Comparison of ENCODE assay signal across 14 cellular contexts in the genomic region with DNA sequence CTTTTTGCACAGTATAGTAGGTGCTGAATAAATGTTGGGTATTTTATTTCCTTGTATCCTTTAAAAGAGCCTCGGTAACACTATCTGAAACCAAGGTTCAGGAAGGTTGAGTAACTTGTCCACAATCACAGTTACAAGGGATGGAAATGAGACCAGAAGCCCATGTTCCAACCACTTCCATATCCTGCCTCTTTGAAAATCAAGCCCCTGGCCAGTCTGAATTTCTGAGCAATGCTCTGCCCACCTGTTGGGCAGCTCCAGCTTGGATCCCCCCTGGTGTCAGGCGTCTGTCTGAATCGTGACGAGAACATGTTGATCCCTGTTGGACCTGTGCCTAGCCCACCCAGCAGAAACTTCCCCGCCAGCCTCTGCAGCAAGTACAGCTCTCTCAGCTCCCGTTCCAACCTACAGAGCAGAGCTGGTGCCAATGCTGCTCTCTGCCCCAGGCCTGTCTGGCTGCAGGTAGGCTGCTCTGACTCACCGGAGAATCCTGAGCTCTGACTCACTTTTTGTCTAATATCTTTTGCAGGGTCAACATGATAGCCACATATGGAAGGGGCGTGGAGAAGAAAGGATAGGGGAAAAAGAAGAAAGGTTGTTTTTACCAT.
DNase-seq lines count a peak whose midpoint lies in the region; ATAC-seq and TF ChIP-seq lines count a peak whose summit lies in the region.
"Had no signal": no experiment of that assay in that cellular context is flagged by ENCODE, and none has a peak within 500 bp of the region (broad histone marks: within the 10 kb centered on the region; RNA-seq: fewer than 3 reads in every experiment).

No MANE protein-coding gene starts in this region.

- in situ Hi-C loops in IMR-90 (cut with MboI; ENCODE audit: low sequenced_read_pairs), result no loop called here

- TF ChIP-seq POLR2A in IMR-90 (IDR thresholded peaks at IDR 0.05; ENCODE audit: low read depth, low read length), result no peak

- no peaks in the 10 kb centered on the region for H3K9me3 ChIP-seq in IMR-90 (ENCODE audit: control insufficient read depth, insufficient read depth, low read length)

- H4K20me1 ChIP-seq in IMR-90 (ENCODE audit: insufficient read depth, low read length), result no peaks in the 10 kb centered on the region

- no peaks in the 10 kb centered on the region for H3K4me1 Mint-ChIP-seq in naive thymus-derived CD8-positive, alpha-beta T cell
- H3K4me1 Mint-ChIP-seq in T-cell, result no peaks in the 10 kb centered on the region
- H3K4me1 Mint-ChIP-seq: activated CD4-positive, alpha-beta memory T cell treated with anti-CD3 and anti-CD28 coated beads, Interleukin-2, amount 10 ng/mL, durations not matched to agents 7 days and 5 days; memory B cell had no signal

- H3K9me3 Mint-ChIP-seq in naive thymus-derived CD8-positive, alpha-beta T cell, result peaks cover 0 to 8% (median 0%) of the 10 kb centered on the region in 9 donors
- peaks cover 2 to 16% (median 3%) of the 10 kb centered on the region in 3 donors for H3K9me3 Mint-ChIP-seq in T-cell
- H3K9me3 Mint-ChIP-seq: memory B cell had no signal

- BruUV-seq in IMR-90 (replicated peaks; lab: Mats Ljungman, UMichigan), result no TSS peak

- peak overlapping the region; percentile 78 for H3K14ac ChIP-seq in IMR-90 (replicated peaks; ENCODE audit: low read depth, low read length)

- no peak overlapping the region for H4K5ac ChIP-seq in IMR-90 (ENCODE audit: low read depth, low read length)

- H2BK15ac ChIP-seq in IMR-90 (ENCODE audit: low read depth, low read length), result peak overlapping the region; percentile 49; the same call in 1 of the 3 replicates

- peak overlapping the region in 1 of 2 experiments; percentile 66; a peak in 2 of 4 replicates for H4K8ac ChIP-seq in IMR-90 (ENCODE audit: low read depth in 2 of 2, low read length in 2 of 2)

- H3K27me3 Mint-ChIP-seq in naive thymus-derived CD8-positive, alpha-beta T cell, result peaks cover 0 to 3% (median 0%) of the 10 kb centered on the region in 5 donors
- no peaks in the 10 kb centered on the region for H3K27me3 Mint-ChIP-seq in T-cell
- H3K27me3 Mint-ChIP-seq: activated CD4-positive, alpha-beta memory T cell treated with anti-CD3 and anti-CD28 coated beads, Interleukin-2, amount 10 ng/mL, durations not matched to agents 7 days and 5 days had no signal

- H3K18ac ChIP-seq in IMR-90 (ENCODE audit: low read depth, low read length), result no peak overlapping the region; the same call in 1 of the 2 replicates

- H2AK9ac ChIP-seq in IMR-90 (replicated peaks; ENCODE audit: low read depth, low read length, poor library complexity), result peak overlapping the region; percentile 44

- no peaks in the 10 kb centered on the region for H3K79me1 ChIP-seq in IMR-90 (ENCODE audit: low read depth in 1 of 2, low read length in 2 of 2)

- H2BK5ac ChIP-seq in IMR-90 (ENCODE audit: low read depth, low read length, poor library complexity, severe bottlenecking), result peak overlapping the region; percentile 24

- H3K36me3 Mint-ChIP-seq in naive thymus-derived CD8-positive, alpha-beta T cell, result no peaks in the 10 kb centered on the region
- no peaks in the 10 kb centered on the region for H3K36me3 Mint-ChIP-seq in T-cell
- H3K36me3 Mint-ChIP-seq: memory B cell had no signal

- no peaks in the 10 kb centered on the region for H3K27me3 ChIP-seq in IMR-90 (ENCODE audit: control insufficient read depth, insufficient read depth, low read length)
- H3K27me3 ChIP-seq: spleen had no signal

- H3K4me1 ChIP-seq in IMR-90 (ENCODE audit: control insufficient read depth, insufficient read depth, low read length), result peaks cover 8% of the 10 kb centered on the region
- H3K4me1 ChIP-seq: spleen had no signal

- intact Hi-C loops in IMR-90 (cut with micrococcal nuclease), result no loop called here

- TF ChIP-seq RAD21 in IMR-90 (IDR thresholded peaks at IDR 0.05; ENCODE audit: low read length), result no peak

- peak overlapping the region; percentile 71 for H2AFZ ChIP-seq in IMR-90 (replicated peaks; ENCODE audit: low read length, poor library complexity)

- H2BK120ac ChIP-seq in IMR-90 (ENCODE audit: low read depth, low read length), result peak overlapping the region; percentile 35; the same call in 1 of the 2 replicates

- H2BK20ac ChIP-seq in IMR-90 (ENCODE audit: low read depth, low read length), result peak overlapping the region; percentile 79

- H3K4me2 ChIP-seq in IMR-90 (ENCODE audit: low read depth, low read length), result no peak overlapping the region; the same call in 1 of the 2 replicates

- DNase-seq in IMR-90 (peak; percentile 67), choroid plexus epithelial cell (ENCODE audit: low read depth) (peak; percentile 34), renal cortical epithelial cell (ENCODE audit: low read depth) (peak; percentile 91), SHP77 (lab: John Stamatoyannopoulos, UW) (no peak), T-cell (no peak)
- DNase-seq in naive thymus-derived CD8-positive, alpha-beta T cell, result no peak
- DNase-seq: activated CD4-positive, alpha-beta memory T cell treated with anti-CD3 and anti-CD28 coated beads, Interleukin-2, amount 10 ng/mL, durations not matched to agents 7 days and 5 days; anterior cingulate cortex; NCI-H146; spleen; stimulated activated naive CD4-positive, alpha-beta T cell had no signal

- no peak overlapping the region; the same call in 1 of the 2 replicates for H3K23ac ChIP-seq in IMR-90 (ENCODE audit: low read depth, low read length)

- no peaks in the 10 kb centered on the region for H3K9me1 ChIP-seq in IMR-90 (ENCODE audit: insufficient read depth, low read length)

- no peak overlapping the region for H3K9ac ChIP-seq in IMR-90 (ENCODE audit: low read depth, low read length)

- no peaks in the 10 kb centered on the region for H3K36me3 ChIP-seq in IMR-90 (ENCODE audit: control insufficient read depth, insufficient read depth, low read length)
- H3K36me3 ChIP-seq: spleen had no signal

- ATAC-seq in GM18868 (IDR thresholded peaks at IDR 0.05; ENCODE audit: unreplicated experiment) (peak; percentile 37), IMR-90 (ENCODE audit: low read depth) (peak; percentile 37; the same call in 1 of the 2 replicates), T-cell (replicated peaks in 1 of 4) (no peak), GM21825 (IDR thresholded peaks at IDR 0.05; ENCODE audit: unreplicated experiment) (no peak)
- no peak for ATAC-seq in naive thymus-derived CD8-positive, alpha-beta T cell

- H3K27ac ChIP-seq in IMR-90 (ENCODE audit: insufficient read depth, low read length), result no peak overlapping the region
- H3K27ac ChIP-seq: spleen had no signal

- CTCF ChIA-PET in IMR-90 (lab: Yijun Ruan, JAX), result interaction anchor here (1.0 kb wide), 1 partner anchor 9 kb away, joined by 3 read pairs; no protein-coding TSS in a partner anchor
- CTCF ChIA-PET in T-cell (lab: Charles Lee), result no interaction called here

- H3K4ac ChIP-seq in IMR-90 (ENCODE audit: low read depth, low read length), result peak overlapping the region; percentile 68

- H4K91ac ChIP-seq in IMR-90 (ENCODE audit: insufficient read depth, low read depth, low read length), result 0 out of 2 replicates have a peak overlapping the region, but pooled peaks have one; percentile 28

- 70% methylated on average over 3 of the region's 8 CpGs; no CpG with 5 or more reads in 1 of the 2 experiments for WGBS in IMR-90 (ENCODE audit: extremely low coverage in 2 of 2, insufficient read length in 1 of 2), 2 experiments

- no peak overlapping the region for H3K4me3 ChIP-seq in IMR-90 (ENCODE audit: insufficient read depth, low read depth, low read length)
- H3K4me3 ChIP-seq in choroid plexus epithelial cell (ENCODE audit: low read depth, low read length), result no peak overlapping the region
- H3K4me3 ChIP-seq: spleen had no signal

- no peak overlapping the region for H3K4me3 Mint-ChIP-seq in naive thymus-derived CD8-positive, alpha-beta T cell
- H3K4me3 Mint-ChIP-seq in T-cell, result no peak overlapping the region
- H3K4me3 Mint-ChIP-seq: activated CD4-positive, alpha-beta memory T cell treated with anti-CD3 and anti-CD28 coated beads, Interleukin-2, amount 10 ng/mL, durations not matched to agents 7 days and 5 days; memory B cell had no signal

- dilution Hi-C loops in IMR-90 (cut with HindIII; ENCODE audit: low sequenced_read_pairs, unreplicated experiment), result no loop called here

- no peak overlapping the region for H3K56ac ChIP-seq in IMR-90 (ENCODE audit: extremely low read depth, insufficient read depth, low read length)

- H2AK5ac ChIP-seq in IMR-90 (ENCODE audit: low read depth, low read length), result peak overlapping the region; percentile 23

- POLR2A ChIA-PET in IMR-90 (lab: Charles Lee; ENCODE audit: unreplicated experiment), result no interaction called here
- POLR2A ChIA-PET in naive thymus-derived CD8-positive, alpha-beta T cell (lab: Charles Lee), result no interaction called here
- POLR2A ChIA-PET in T-cell (lab: Charles Lee), result no interaction called here

- H3K27ac Mint-ChIP-seq in naive thymus-derived CD8-positive, alpha-beta T cell, result no peak overlapping the region
- no peak overlapping the region for H3K27ac Mint-ChIP-seq in T-cell
- H3K27ac Mint-ChIP-seq: activated CD4-positive, alpha-beta memory T cell treated with anti-CD3 and anti-CD28 coated beads, Interleukin-2, amount 10 ng/mL, durations not matched to agents 7 days and 5 days; memory B cell had no signal

- TF ChIP-seq CTCF in IMR-90 (conservative IDR thresholded peaks at IDR 0.05; ENCODE audit: low read depth, low read length) (no peak), choroid plexus epithelial cell (conservative IDR thresholded peaks at IDR 0.05; ENCODE audit: low read depth, low read length) (no peak)

TF ChIP-seq in IMR-90, 13 proteins besides CTCF, POLR2A, EP300 and RAD21:
- no peak for TF ChIP-seq SMC3 (IDR thresholded peaks at IDR 0.05; ENCODE audit: low read depth, low read length)
- no peak for TF ChIP-seq FOS (IDR thresholded peaks at IDR 0.05; ENCODE audit: low read depth, low read length)
- no peak for TF ChIP-seq CEBPB (IDR thresholded peaks at IDR 0.05; ENCODE audit: low read depth, low read length)

Comparison
In these comparisons a context has a peak if more than half of its experiments do, and no peak if none do; other contexts are left out.
1. ATAC-seq: peak in GM18868 (single experiment) and IMR-90 (single experiment); none in naive thymus-derived CD8-positive, alpha-beta T cell (0 of 2), T-cell (0 of 4) and GM21825 (single experiment).
2. DNase-seq: peak in IMR-90 (single experiment), choroid plexus epithelial cell (single experiment) and renal cortical epithelial cell (single experiment); none in naive thymus-derived CD8-positive, alpha-beta T cell (0 of 10), SHP77 (0 of 2) and T-cell (0 of 34).